ENCODE assay signal across 23 cellular contexts in genomic region chr18:62603979-62604378, GRCh38.
DNase-seq lines count a peak whose midpoint lies in the region; ATAC-seq, FAIRE-seq and TF ChIP-seq lines count a peak whose summit lies in the region.
"Had no signal": no experiment of that assay in that cellular context is flagged by ENCODE, and none has a peak within 500 bp of the region (broad histone marks: within the 10 kb centered on the region; RNA-seq: fewer than 3 reads in every experiment).

No MANE protein-coding gene starts in this region.

- H2AFZ ChIP-seq in astrocyte (ENCODE audit: low read depth, low read length), result no peak overlapping the region
- no peak overlapping the region for H2AFZ ChIP-seq in neuronal stem cell (ENCODE audit: low read length)
- H2AFZ ChIP-seq: GM23248 had no signal

- no peak overlapping the region for H3K9ac ChIP-seq in BLaER1 treated with 17β-estradiol and CSF1 and Interleukin-3, amounts not matched to agents 10 nM and 100 nM
- no peak overlapping the region for H3K9ac ChIP-seq in astrocyte (ENCODE audit: low read length)
- H3K9ac ChIP-seq in neuronal stem cell (ENCODE audit: low read depth, low read length, poor library complexity), result no peak overlapping the region
- H3K9ac ChIP-seq: GM23248 had no signal

- no peak overlapping the region for H4K91ac ChIP-seq in neuronal stem cell (ENCODE audit: low read depth, low read length, poor library complexity)

- no CpG with 5 or more reads among the region's 13 CpGs for WGBS in neuronal stem cell (ENCODE audit: extremely low coverage in 2 of 2, insufficient read length in 2 of 2, insufficient replicate concordance in 1 of 2), 2 donors

- H3K18ac ChIP-seq in neuronal stem cell (ENCODE audit: low read length), result peak overlapping the region; percentile 49

- H2BK12ac ChIP-seq in neuronal stem cell (ENCODE audit: low read length), result peak overlapping the region; percentile 65

- H3K27ac ChIP-seq in BLaER1 treated with 17β-estradiol and CSF1 and Interleukin-3, amounts not matched to agents 10 nM and 100 nM, result no peak overlapping the region
- no peak overlapping the region for H3K27ac ChIP-seq in astrocyte (ENCODE audit: low read depth, low read length)
- H3K27ac ChIP-seq in neuronal stem cell (replicated peaks; ENCODE audit: low read length), result no peak overlapping the region
- H3K27ac ChIP-seq: A549, GM23248 had no signal

- no peak overlapping the region for H2BK15ac ChIP-seq in neuronal stem cell (ENCODE audit: low read length)

- no peak overlapping the region for H2BK120ac ChIP-seq in neuronal stem cell (ENCODE audit: low read depth, low read length)

- 0 out of 22 replicates have a peak, but pooled peaks cover 0 to under 1% (median 0%) of the 10 kb centered on the region in 11 experiments for H3K27me3 ChIP-seq in BLaER1 treated with 17β-estradiol and CSF1 and Interleukin-3, amounts not matched to agents 10 nM and 100 nM
- H3K27me3 ChIP-seq in astrocyte (ENCODE audit: insufficient read depth, low read length) (peaks cover 8% of the 10 kb centered on the region), neuronal stem cell (ENCODE audit: control insufficient read depth in 3 of 3, insufficient read depth in 3 of 3, low read depth in 1 of 3, low read length in 3 of 3) (peaks cover 0 to 8% (median 0%) of the 10 kb centered on the region in 3 experiments)

- no peaks in the 10 kb centered on the region for H4K20me1 ChIP-seq in BLaER1 treated with 17β-estradiol and CSF1 and Interleukin-3, amounts not matched to agents 10 nM and 100 nM
- no peaks in the 10 kb centered on the region for H4K20me1 ChIP-seq in astrocyte (ENCODE audit: insufficient read depth, low read length)

- H3K9me3 ChIP-seq in BLaER1 treated with 17β-estradiol and CSF1 and Interleukin-3, amounts not matched to agents 10 nM and 100 nM (replicated peaks in 1 of 11), result peaks cover 18 to 42% (median 29%) of the 10 kb centered on the region in 11 experiments
- H3K9me3 ChIP-seq in astrocyte (ENCODE audit: insufficient read depth, low read depth, low read length) (no peaks in the 10 kb centered on the region), neuronal stem cell (replicated peaks in 1 of 2; ENCODE audit: control insufficient read depth in 2 of 2, insufficient read depth in 1 of 2, low read depth in 1 of 2, low read length in 2 of 2) (peaks cover 3 to 6% of the 10 kb centered on the region in 2 donors)
- H3K9me3 ChIP-seq: A549 had no signal

- DNase-seq in astrocyte (ENCODE audit: low read depth) (no peak), glutamatergic neuron (no peak), neuronal stem cell (ENCODE audit: low spot score) (no peak), kidney tubule cell (ENCODE audit: low spot score) (no peak)
- DNase-seq in activated CD4-positive, alpha-beta T cell treated with anti-CD3 and anti-CD28 coated beads, Interleukin-2, amount 10 ng/mL, durations not matched to agents 7 days and 5 days, result no peak
- DNase-seq: 8988T; CD4-positive, alpha-beta T cell; CD8-positive, alpha-beta memory T cell; DMS 273 treated with DMSO at 0.1 percent for 48 hours; DMS79; EL; GDM1; GM23248; H7; HCEC 1CT had no signal

- CTCF ChIA-PET in activated CD4-positive, alpha-beta T cell treated with anti-CD3 and anti-CD28 coated beads, Interleukin-2, amount 10 ng/mL, durations not matched to agents 7 days and 5 days (lab: Charles Lee), result interaction anchor here (1.2 kb wide), 1 partner anchor 20 kb away, joined by 3 read pairs; no protein-coding TSS in a partner anchor

- H3K27ac Mint-ChIP-seq in astrocyte (ENCODE audit: unreplicated experiment) (peak overlapping the region; percentile 69), glutamatergic neuron (ENCODE audit: unreplicated experiment) (peak overlapping the region; percentile 44)
- no peak overlapping the region for H3K27ac Mint-ChIP-seq in activated CD4-positive, alpha-beta T cell treated with anti-CD3 and anti-CD28 coated beads, Interleukin-2, amount 10 ng/mL, durations not matched to agents 7 days and 5 days
- H3K27ac Mint-ChIP-seq: CD14-positive monocyte; CD4-positive, alpha-beta T cell had no signal

- H4K8ac ChIP-seq in neuronal stem cell (ENCODE audit: low read depth, low read length), result no peak overlapping the region

- no peak overlapping the region for H3K4me3 Mint-ChIP-seq in astrocyte (ENCODE audit: unreplicated experiment)
- H3K4me3 Mint-ChIP-seq in glutamatergic neuron (ENCODE audit: unreplicated experiment), result no peak overlapping the region
- H3K4me3 Mint-ChIP-seq in activated CD4-positive, alpha-beta T cell treated with anti-CD3 and anti-CD28 coated beads, Interleukin-2, amount 10 ng/mL, durations not matched to agents 7 days and 5 days, result no peak overlapping the region
- H3K4me3 Mint-ChIP-seq: CD14-positive monocyte; CD4-positive, alpha-beta T cell; CD8-positive, alpha-beta memory T cell had no signal

- no peak overlapping the region for H3K23ac ChIP-seq in neuronal stem cell (ENCODE audit: low read depth, low read length, poor library complexity)

- no peak overlapping the region for H3K4me3 ChIP-seq in BLaER1 treated with 17β-estradiol and CSF1 and Interleukin-3, amounts not matched to agents 10 nM and 100 nM
- H3K4me3 ChIP-seq in astrocyte (ENCODE audit: insufficient read depth, low read depth, low read length), result no peak overlapping the region
- no peak overlapping the region for H3K4me3 ChIP-seq in neuronal stem cell (ENCODE audit: low read length in 2 of 2)
- H3K4me3 ChIP-seq: A549, GM12878, GM23248 had no signal

- H3K4me1 ChIP-seq in BLaER1 treated with 17β-estradiol and CSF1 and Interleukin-3, amounts not matched to agents 10 nM and 100 nM, result peaks cover 6 to 39% (median 26%) of the 10 kb centered on the region in 10 experiments; a peak in 19 of 20 replicates
- H3K4me1 ChIP-seq in astrocyte (ENCODE audit: insufficient read depth, low read length) (no peaks in the 10 kb centered on the region), neuronal stem cell (ENCODE audit: control insufficient read depth in 2 of 2, insufficient read depth in 1 of 2, low read depth in 1 of 2, low read length in 2 of 2) (peaks cover 11% of the 10 kb centered on the region in 2 donors)
- H3K4me1 ChIP-seq: A549 had no signal

- POLR2A ChIA-PET in activated CD4-positive, alpha-beta T cell treated with anti-CD3 and anti-CD28 coated beads, Interleukin-2, amount 10 ng/mL, durations not matched to agents 7 days and 5 days (lab: Charles Lee), result no interaction called here

- H3K36me3 Mint-ChIP-seq in astrocyte (ENCODE audit: low read depth, unreplicated experiment), result peaks cover 4% of the 10 kb centered on the region
- peaks cover 7% of the 10 kb centered on the region for H3K36me3 Mint-ChIP-seq in glutamatergic neuron (ENCODE audit: unreplicated experiment)
- H3K36me3 Mint-ChIP-seq in activated CD4-positive, alpha-beta T cell treated with anti-CD3 and anti-CD28 coated beads, Interleukin-2, amount 10 ng/mL, durations not matched to agents 7 days and 5 days (ENCODE audit: low read depth), result no peaks in the 10 kb centered on the region
- H3K36me3 Mint-ChIP-seq: CD14-positive monocyte; CD8-positive, alpha-beta memory T cell had no signal

- peaks cover 32% of the 10 kb centered on the region for H3K27me3 Mint-ChIP-seq in astrocyte (ENCODE audit: low read depth, unreplicated experiment)
- H3K27me3 Mint-ChIP-seq in glutamatergic neuron (ENCODE audit: unreplicated experiment), result peaks cover 13% of the 10 kb centered on the region
- H3K27me3 Mint-ChIP-seq in activated CD4-positive, alpha-beta T cell treated with anti-CD3 and anti-CD28 coated beads, Interleukin-2, amount 10 ng/mL, durations not matched to agents 7 days and 5 days, result peaks cover 32% of the 10 kb centered on the region

- H3K4me2 ChIP-seq in BLaER1 treated with 17β-estradiol and CSF1 and Interleukin-3, amounts not matched to agents 10 nM and 100 nM, result peak overlapping the region in 8 of 11 experiments; percentile 9 to 78 (median 63); a peak in 11 of 22 replicates
- H3K4me2 ChIP-seq in astrocyte (ENCODE audit: low read length), result no peak overlapping the region
- no peak overlapping the region for H3K4me2 ChIP-seq in neuronal stem cell (ENCODE audit: insufficient read depth, low read length, poor library complexity, severe bottlenecking)
- H3K4me2 ChIP-seq: A549 had no signal

- H3K9me3 Mint-ChIP-seq in astrocyte (ENCODE audit: unreplicated experiment) (peaks cover 9% of the 10 kb centered on the region), glutamatergic neuron (ENCODE audit: unreplicated experiment) (no peaks in the 10 kb centered on the region)
- H3K9me3 Mint-ChIP-seq in activated CD4-positive, alpha-beta T cell treated with anti-CD3 and anti-CD28 coated beads, Interleukin-2, amount 10 ng/mL, durations not matched to agents 7 days and 5 days, result no peaks in the 10 kb centered on the region
- H3K9me3 Mint-ChIP-seq: CD4-positive, alpha-beta T cell; CD8-positive, alpha-beta memory T cell had no signal

- no peak overlapping the region for H3K14ac ChIP-seq in neuronal stem cell (ENCODE audit: low read length)

- H3K36me3 ChIP-seq in BLaER1 treated with 17β-estradiol and CSF1 and Interleukin-3, amounts not matched to agents 10 nM and 100 nM, result no peaks in the 10 kb centered on the region
- H3K36me3 ChIP-seq in astrocyte (ENCODE audit: insufficient read depth, low read length) (no peaks in the 10 kb centered on the region), neuronal stem cell (replicated peaks in 1 of 2; ENCODE audit: control insufficient read depth in 2 of 2, insufficient read depth in 2 of 2, low read length in 2 of 2) (no peaks in the 10 kb centered on the region)

- TF ChIP-seq CTCF in astrocyte (IDR thresholded peaks at IDR 0.05; ENCODE audit: insufficient read depth, low read depth, low read length) (no peak), glutamatergic neuron (IDR thresholded peaks at IDR 0.05; ENCODE audit: partially characterized antibody, unreplicated experiment) (no peak)

- no peak overlapping the region for H2BK5ac ChIP-seq in neuronal stem cell (ENCODE audit: low read length)

- FAIRE-seq in astrocyte (lab: Jason Lieb, UNC), result no peak
- FAIRE-seq: A549, D721Med, GM12878, GM19239 had no signal

- ATAC-seq in activated CD4-positive, CD25-positive, alpha-beta regulatory T cell treated with anti-CD3 and anti-CD28 coated beads, Interleukin-2, amount 50 U/mL, for 24 hours, result no peak
- no peak for ATAC-seq in HG03139 (IDR thresholded peaks at IDR 0.05; ENCODE audit: unreplicated experiment)
- ATAC-seq: A549, GM12878 had no signal

- H3K79me2 ChIP-seq in astrocyte (ENCODE audit: insufficient read depth, low read length), result no peaks in the 10 kb centered on the region

- H3K4me1 Mint-ChIP-seq in astrocyte (ENCODE audit: low read depth, unreplicated experiment), result peaks cover 8% of the 10 kb centered on the region
- H3K4me1 Mint-ChIP-seq in glutamatergic neuron (ENCODE audit: low read depth, unreplicated experiment), result peaks cover 3% of the 10 kb centered on the region
- no peaks in the 10 kb centered on the region for H3K4me1 Mint-ChIP-seq in activated CD4-positive, alpha-beta T cell treated with anti-CD3 and anti-CD28 coated beads, Interleukin-2, amount 10 ng/mL, durations not matched to agents 7 days and 5 days
- H3K4me1 Mint-ChIP-seq: CD14-positive monocyte; CD8-positive, alpha-beta memory T cell had no signal

- H3K79me1 ChIP-seq in neuronal stem cell (ENCODE audit: low read depth, low read length), result no peaks in the 10 kb centered on the region

- H3K4ac ChIP-seq in neuronal stem cell (ENCODE audit: low read length), result no peak overlapping the region

- peak overlapping the region; percentile 66 for H2AK5ac ChIP-seq in neuronal stem cell (ENCODE audit: low read depth, low read length)

Comparison
In these comparisons a context has a peak if more than half of its experiments do, and no peak if none do; other contexts are left out.
1. H3K4me2 ChIP-seq: peak in BLaER1 treated with 17β-estradiol and CSF1 and Interleukin-3, amounts not matched to agents 10 nM and 100 nM (8 of 11); none in astrocyte (single experiment) and neuronal stem cell (single experiment).